ENCODE assay signal across 8 cellular contexts in genomic region chr16:66695474-66695934, GRCh38. TPM values are rescaled to one million over a fixed set of nuclear protein-coding genes. Genes with fewer than 3 reads are reported as not detected.
DNase-seq lines count a peak whose midpoint lies in the region; TF ChIP-seq lines count a peak whose summit lies in the region.

No MANE protein-coding gene starts in this region.

- peak overlapping the region; percentile 65 for H2AFZ ChIP-seq in osteoblast (ENCODE audit: low read length)

- H3K27ac Mint-ChIP-seq in endothelial cell (ENCODE audit: unreplicated experiment) = no peak overlapping the region

- H3K79me2 ChIP-seq in osteoblast (ENCODE audit: insufficient read depth, low read length) = peaks cover 9% of the 10 kb centered on the region

- TF ChIP-seq CTCF in GM06990 (IDR thresholded peaks at IDR 0.05; ENCODE audit: insufficient read depth, low read length, poor library complexity, severe bottlenecking) (no peak), Peyer's patch (IDR thresholded peaks at IDR 0.05) (no peak), endothelial cell (IDR thresholded peaks at IDR 0.05; ENCODE audit: unreplicated experiment) (no peak), osteoblast (IDR thresholded peaks at IDR 0.05; ENCODE audit: extremely low read depth, low read depth, low read length) (no peak)

- peak overlapping the region; percentile 90 for H3K4me3 Mint-ChIP-seq in endothelial cell (ENCODE audit: unreplicated experiment)

- H3K9me3 Mint-ChIP-seq in endothelial cell (ENCODE audit: unreplicated experiment) = no peaks in the 10 kb centered on the region

- no peak overlapping the region for H3K4me3 ChIP-seq in GM06990 (replicated peaks; ENCODE audit: low read depth, low read length)
- H3K4me3 ChIP-seq in Peyer's patch = peak overlapping the region; percentile 63 to 91 (median 81)
- peak overlapping the region; percentile 77 for H3K4me3 ChIP-seq in osteoblast (ENCODE audit: insufficient read depth, low read length)

- H3K9me3 ChIP-seq in Peyer's patch = no peaks in the 10 kb centered on the region
- no peaks in the 10 kb centered on the region for H3K9me3 ChIP-seq in osteoblast (ENCODE audit: low read depth, low read length)

- TF ChIP-seq POLR2A in Peyer's patch (IDR thresholded peaks at IDR 0.05) = no peak

- DNase-seq in GM06990 (ENCODE audit: extremely low read depth, insufficient read length) (peak; percentile 15), Peyer's patch (no peak), endothelial cell (ENCODE audit: low spot score) (no peak), osteoblast (ENCODE audit: insufficient read length, low spot score, missing footprints) (peak; percentile 90), GM19238 (ENCODE audit: insufficient read length, low spot score) (no peak), NCI-H1092 (lab: John Stamatoyannopoulos, UW) (no peak), NCI-H1436 (lab: John Stamatoyannopoulos, UW) (no peak), COLO668 (lab: John Stamatoyannopoulos, UW; ENCODE audit: unreplicated experiment) (no peak)

- peaks cover 5% of the 10 kb centered on the region for H3K4me1 Mint-ChIP-seq in endothelial cell (ENCODE audit: unreplicated experiment)

- H3K27me3 Mint-ChIP-seq in endothelial cell (ENCODE audit: unreplicated experiment) = peaks cover 3% of the 10 kb centered on the region

- no peaks in the 10 kb centered on the region for H3K36me3 ChIP-seq in GM06990 (ENCODE audit: control insufficient read depth, insufficient read depth, low read length)
- H3K36me3 ChIP-seq in Peyer's patch = no peaks in the 10 kb centered on the region
- H3K36me3 ChIP-seq in osteoblast (ENCODE audit: insufficient read depth, low read length) = no peaks in the 10 kb centered on the region

- H3K4me1 ChIP-seq in Peyer's patch (peaks cover 0 to 16% (median 4%) of the 10 kb centered on the region in 4 donors), osteoblast (ENCODE audit: insufficient read depth, low read length) (peaks cover 10% of the 10 kb centered on the region)

- H3K4me2 ChIP-seq in osteoblast (ENCODE audit: insufficient read depth, low read length) = peak overlapping the region; percentile 93

- no peaks in the 10 kb centered on the region for H3K36me3 Mint-ChIP-seq in endothelial cell (ENCODE audit: low read depth, unreplicated experiment)

- H3K27me3 ChIP-seq in GM06990 (replicated peaks; ENCODE audit: control insufficient read depth, insufficient read depth, low read length) = no peaks in the 10 kb centered on the region; the same call in 1 of the 2 replicates
- no peaks in the 10 kb centered on the region for H3K27me3 ChIP-seq in Peyer's patch
- no peaks in the 10 kb centered on the region for H3K27me3 ChIP-seq in osteoblast (ENCODE audit: insufficient read depth, low read length)

- no peaks in the 10 kb centered on the region for H4K20me1 ChIP-seq in osteoblast (ENCODE audit: insufficient read depth, low read length)

- H3K27ac ChIP-seq in Peyer's patch (peak overlapping the region in 3 of 4 donors; percentile 76 to 98 (median 89)), osteoblast (ENCODE audit: low read depth, low read length) (no peak overlapping the region)

RNA-seq across cellular contexts. Expression of gene CMTM4, which starts 1.0 kb away (rescaled TPM):
- total RNA-seq in Peyer's patch (100 to 1,000 TPM in 2 of 4 donors, 10 to 100 TPM in 2; 33.8 to 116 (median 101) TPM), endothelial cell (ENCODE audit: unreplicated experiment) (15.5 TPM), osteoblast (42.7 and 52.5 TPM in 2 replicates)

RNA-seq across cellular contexts. Expression of gene DYNC1LI2, which starts 55.9 kb away (rescaled TPM):
- 100 to 1,000 TPM; 167 to 337 (median 206) TPM for total RNA-seq in Peyer's patch
- total RNA-seq in endothelial cell (ENCODE audit: unreplicated experiment) = 138 TPM
- total RNA-seq in osteoblast = 157 and 183 TPM in 2 replicates

Comparison
In these comparisons a context has a peak if more than half of its experiments do, and no peak if none do; other contexts are left out.
1. DNase-seq: peak in GM06990 (single experiment) and osteoblast (single experiment); none in Peyer's patch (0 of 3), endothelial cell (single experiment), GM19238 (single experiment), NCI-H1092 (single experiment), NCI-H1436 (single experiment) and COLO668 (single experiment).